ENCODE assay signal across 8 cellular contexts in the genomic region with DNA sequence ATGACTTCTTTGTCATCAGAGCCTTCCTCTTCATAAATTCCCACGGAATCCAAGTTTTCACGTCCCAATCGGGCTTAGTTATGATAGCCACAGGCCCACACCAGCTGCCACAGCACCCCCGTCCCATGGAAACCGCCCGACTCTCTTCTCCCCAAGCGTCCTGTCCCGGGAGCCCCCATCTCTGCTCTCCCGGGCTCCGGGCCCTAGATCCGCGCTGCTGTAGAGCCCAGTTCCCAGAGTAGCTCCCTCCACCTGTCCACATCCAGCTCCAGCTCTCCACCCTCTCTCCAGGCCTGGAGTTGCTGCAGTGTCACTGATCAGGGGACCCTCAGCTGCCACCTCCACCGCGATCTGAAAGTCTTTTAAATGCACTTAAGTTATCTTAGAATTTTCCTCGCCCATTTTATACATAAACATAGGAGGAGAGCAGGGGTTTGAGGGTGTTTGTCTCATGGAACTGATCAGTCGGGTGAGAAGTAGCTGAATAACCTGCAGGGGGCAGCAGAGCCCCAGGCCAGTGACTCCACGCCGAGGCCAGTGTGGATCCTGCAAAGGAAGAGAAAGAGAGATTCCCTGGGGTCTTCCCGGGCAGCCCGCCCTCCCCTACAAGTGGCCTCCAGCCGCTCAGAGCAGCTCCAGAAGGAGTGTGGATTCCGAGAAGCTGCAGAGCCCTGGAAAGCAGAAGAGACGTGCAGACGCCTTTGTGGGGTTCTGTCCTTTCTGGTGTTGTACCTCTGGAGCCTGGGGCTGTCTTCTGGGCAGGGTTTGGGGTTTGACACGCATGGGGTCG. TPM values are rescaled to one million over a fixed set of nuclear protein-coding genes. Genes with fewer than 3 reads are reported as not detected.
DNase-seq lines count a peak whose midpoint lies in the region; ATAC-seq and TF ChIP-seq lines count a peak whose summit lies in the region.

No MANE protein-coding gene starts in this region.

- H3K9ac ChIP-seq in HUES64 (ENCODE audit: low read depth, low read length), result no peak overlapping the region

- H3K27me3 ChIP-seq in Caco-2 (replicated peaks; ENCODE audit: control insufficient read depth, insufficient read depth, low read length) (no peaks in the 10 kb centered on the region), HUES64 (ENCODE audit: insufficient read depth, low read length) (peaks cover 12% of the 10 kb centered on the region), SJCRH30 (no peaks in the 10 kb centered on the region), osteoblast (ENCODE audit: insufficient read depth, low read length) (no peaks in the 10 kb centered on the region)

- peak overlapping the region; percentile 7 for H3K27ac Mint-ChIP-seq in Caco-2 (ENCODE audit: unreplicated experiment)

- H3K4me1 Mint-ChIP-seq in Caco-2 (ENCODE audit: low read depth, unreplicated experiment), result peaks cover 9% of the 10 kb centered on the region

- no peaks in the 10 kb centered on the region for H3K36me3 ChIP-seq in Caco-2 (ENCODE audit: control insufficient read depth, insufficient read depth, low read length)
- no peaks in the 10 kb centered on the region for H3K36me3 ChIP-seq in HUES64 (ENCODE audit: insufficient read depth, low read length)
- H3K36me3 ChIP-seq in SJCRH30, result no peaks in the 10 kb centered on the region
- no peaks in the 10 kb centered on the region for H3K36me3 ChIP-seq in osteoblast (ENCODE audit: insufficient read depth, low read length)

- H3K36me3 Mint-ChIP-seq in Caco-2 (ENCODE audit: insufficient read depth, unreplicated experiment), result peaks cover 6% of the 10 kb centered on the region

- H3K9me3 Mint-ChIP-seq in Caco-2 (ENCODE audit: unreplicated experiment), result peaks cover 28% of the 10 kb centered on the region

- CTCF ChIA-PET in Caco-2 (lab: Charles Lee), result interaction anchor here (0.6 kb wide), 1 partner anchor 40 kb away, joined by 4 read pairs; no protein-coding TSS in a partner anchor

- H3K4me2 ChIP-seq in osteoblast (ENCODE audit: insufficient read depth, low read length), result peak overlapping the region; percentile 89

- intact Hi-C loops in Caco-2 (cut with micrococcal nuclease; ENCODE audit: unreplicated experiment), result no loop called here

- H3K27ac ChIP-seq in HUES64 (ENCODE audit: low read depth, low read length) (no peak overlapping the region), SJCRH30 (no peak overlapping the region), osteoblast (ENCODE audit: low read depth, low read length) (no peak overlapping the region)

- H3K9me3 ChIP-seq in Caco-2, result no peaks in the 10 kb centered on the region
- H3K9me3 ChIP-seq in HUES64 (ENCODE audit: insufficient read depth, low read depth, low read length), result no peaks in the 10 kb centered on the region
- H3K9me3 ChIP-seq in SJCRH30 (replicated peaks), result 0 out of 2 replicates have a peak, but pooled peaks cover 4% of the 10 kb centered on the region
- no peaks in the 10 kb centered on the region for H3K9me3 ChIP-seq in osteoblast (ENCODE audit: low read depth, low read length)

- TF ChIP-seq CTCF in Caco-2 (IDR thresholded peaks at IDR 0.05; ENCODE audit: insufficient read depth in 1 of 2, low read depth in 1 of 2, low read length in 1 of 2, severe bottlenecking in 1 of 2, unreplicated experiment in 1 of 2) (peak in 1 of 2 experiments; percentile 24), osteoblast (IDR thresholded peaks at IDR 0.05; ENCODE audit: extremely low read depth, low read depth, low read length) (peak; percentile 75)

- DNase-seq in Caco-2, result peak in 1 of 2 experiments; percentile 20
- DNase-seq in SJCRH30, result peak; percentile 87 to 95
- peak; percentile 74 for DNase-seq in activated naive CD4-positive, alpha-beta T cell treated with Interleukin-2 at 50 U/mL for 16 hours
- DNase-seq in glomerular visceral epithelial cell (ENCODE audit: extremely low spot score), result peak; percentile 12
- peak; percentile 84 for DNase-seq in osteoblast (ENCODE audit: insufficient read length, low spot score, missing footprints)
- DNase-seq in superior temporal gyrus (ENCODE audit: extremely low spot score), result peak; percentile 89

- no peaks in the 10 kb centered on the region for H3K79me2 ChIP-seq in osteoblast (ENCODE audit: insufficient read depth, low read length)

- WGBS in HUES64, result 39% methylated on average over 25 of the region's 26 CpGs

- H3K27me3 Mint-ChIP-seq in Caco-2 (ENCODE audit: insufficient read depth, unreplicated experiment), result no peaks in the 10 kb centered on the region

- POLR2A ChIA-PET in Caco-2 (lab: Charles Lee), result no interaction called here

- H3K4me1 ChIP-seq in Caco-2 (no peaks in the 10 kb centered on the region), HUES64 (ENCODE audit: insufficient read depth, low read length) (peaks cover 5% of the 10 kb centered on the region; the same call in 1 of the 2 replicates), SJCRH30 (no peaks in the 10 kb centered on the region), osteoblast (ENCODE audit: insufficient read depth, low read length) (peaks cover 8% of the 10 kb centered on the region)

- H3K4me3 Mint-ChIP-seq in Caco-2 (ENCODE audit: unreplicated experiment), result peak overlapping the region; percentile 59

- H4K20me1 ChIP-seq in osteoblast (ENCODE audit: insufficient read depth, low read length), result no peaks in the 10 kb centered on the region

- no peak overlapping the region for H2AFZ ChIP-seq in osteoblast (ENCODE audit: low read length)

- H3K4me3 ChIP-seq in Caco-2 (ENCODE audit: low read depth, low read length) (no peak overlapping the region), HUES64 (ENCODE audit: low read length) (peak overlapping the region; percentile 86), SJCRH30 (peak overlapping the region; percentile 68), osteoblast (ENCODE audit: insufficient read depth, low read length) (peak overlapping the region; percentile 84)

- no TSS peak for BruUV-seq in Caco-2 (replicated peaks; lab: Mats Ljungman, UMichigan)

- ATAC-seq in GM21737 (IDR thresholded peaks at IDR 0.05; ENCODE audit: unreplicated experiment), result no peak

RNA-seq across cellular contexts. Expression of gene ZNF763, which starts 1.1 kb away (rescaled TPM):
- total RNA-seq in Caco-2 (2022) (0.84 and 2.7 TPM in 2 replicates), osteoblast (2.5 and 2.9 TPM in 2 replicates)
- 0.85 TPM for polyA plus RNA-seq in HUES64 (2013, experiment 1 of 2)
- 1.0 TPM for polyA plus RNA-seq in HUES64 (2013, experiment 2 of 2)
- total RNA-seq in SJCRH30 (2014; rRNA removed; shearing (Covaris generic)), result 0.40 and 0.51 TPM in 2 replicates

RNA-seq across cellular contexts. Expression of gene ZNF700, which starts 38.9 kb away (rescaled TPM):
- total RNA-seq in Caco-2 (2022) (8.5 and 9.7 TPM in 2 replicates), osteoblast (9.4 and 10.6 TPM in 2 replicates)
- polyA plus RNA-seq in HUES64 (2013, experiment 1 of 2), result 7.4 TPM
- polyA plus RNA-seq in HUES64 (2013, experiment 2 of 2), result 7.9 TPM
- total RNA-seq in SJCRH30 (2014; rRNA removed; shearing (Covaris generic)), result 16.2 and 19.6 TPM in 2 replicates
